ENCODE assay signal across 13 cellular contexts in genomic region chr20:47256665-47257236, GRCh38.
A peak's percentile ranks its signal among the peaks of the same experiment; 100 is the strongest.
DNase-seq lines count a peak whose midpoint lies in the region; ATAC-seq, FAIRE-seq and TF ChIP-seq lines count a peak whose summit lies in the region.
"Had no signal": no experiment of that assay in that cellular context is flagged by ENCODE, and none has a peak within 500 bp of the region (broad histone marks: within the 10 kb centered on the region; RNA-seq: fewer than 3 reads in every experiment).

No MANE protein-coding gene starts in this region.

- no peaks in the 10 kb centered on the region for H3K9me3 Mint-ChIP-seq in activated T-cell treated with anti-CD3 and anti-CD28 coated beads, Interleukin-2, amount 50 U/mL, for 24 hours

- no peaks in the 10 kb centered on the region for H3K27me3 Mint-ChIP-seq in activated T-cell treated with anti-CD3 and anti-CD28 coated beads, Interleukin-2, amount 50 U/mL, for 24 hours

- peaks cover 37% of the 10 kb centered on the region for H3K36me3 ChIP-seq in adipocyte (ENCODE audit: control insufficient read depth, insufficient read depth, low read length, severe bottlenecking)
- H3K36me3 ChIP-seq in stomach smooth muscle (ENCODE audit: control insufficient read depth in 2 of 2, insufficient read depth in 2 of 2, low read length in 2 of 2) = peaks cover 9 to 17% of the 10 kb centered on the region in 2 donors

- H3K4me3 ChIP-seq in adipocyte (ENCODE audit: low read length) (no peak overlapping the region), fibroblast of the aortic adventitia (ENCODE audit: low read depth, low read length) (no peak overlapping the region), stomach smooth muscle (ENCODE audit: low read length in 2 of 2) (peak overlapping the region in 1 of 2 donors; percentile 3)
- H3K4me3 ChIP-seq: spleen had no signal

- H3K27me3 ChIP-seq in adipocyte (replicated peaks; ENCODE audit: control insufficient read depth, insufficient read depth, low read length) (no peaks in the 10 kb centered on the region), stomach smooth muscle (ENCODE audit: control insufficient read depth in 1 of 2, insufficient read depth in 2 of 2, low read length in 2 of 2) (no peaks in the 10 kb centered on the region)
- H3K27me3 ChIP-seq: spleen had no signal

- H3K9ac ChIP-seq in adipocyte (ENCODE audit: low read length) = peak overlapping the region; percentile 24
- peak overlapping the region; percentile 42 to 43 for H3K9ac ChIP-seq in stomach smooth muscle (ENCODE audit: low read length in 2 of 2)

- peaks cover 33% of the 10 kb centered on the region for H3K4me1 Mint-ChIP-seq in activated T-cell treated with anti-CD3 and anti-CD28 coated beads, Interleukin-2, amount 50 U/mL, for 24 hours (ENCODE audit: low read depth)

- no peak for ATAC-seq in HG02678 (IDR thresholded peaks at IDR 0.05; ENCODE audit: unreplicated experiment)

- no peak overlapping the region for H3K27ac ChIP-seq in stomach smooth muscle (ENCODE audit: low read length)
- H3K27ac ChIP-seq: 22Rv1 had no signal

- H3K27ac Mint-ChIP-seq in activated T-cell treated with anti-CD3 and anti-CD28 coated beads, Interleukin-2, amount 50 U/mL, for 24 hours = peak overlapping the region; percentile 53

- H3K36me3 Mint-ChIP-seq in activated T-cell treated with anti-CD3 and anti-CD28 coated beads, Interleukin-2, amount 50 U/mL, for 24 hours (ENCODE audit: low read depth) = peaks cover 81% of the 10 kb centered on the region

- FAIRE-seq in frontal cortex (lab: Jason Lieb, UNC) = no peak

- no peak for TF ChIP-seq CTCF in fibroblast of the aortic adventitia (IDR thresholded peaks at IDR 0.05; ENCODE audit: insufficient read depth, low read length)

- H3K4me1 ChIP-seq in adipocyte (ENCODE audit: control insufficient read depth, insufficient read depth, low read length) = peaks cover 26% of the 10 kb centered on the region
- H3K4me1 ChIP-seq in stomach smooth muscle (ENCODE audit: control insufficient read depth, insufficient read depth, low read length) = peaks cover 15% of the 10 kb centered on the region

- H3K9me3 ChIP-seq in adipocyte (ENCODE audit: control insufficient read depth, low read length) (no peaks in the 10 kb centered on the region), stomach smooth muscle (ENCODE audit: control insufficient read depth in 2 of 2, low read length in 2 of 2) (no peaks in the 10 kb centered on the region)
- H3K9me3 ChIP-seq: spleen had no signal

- DNase-seq in activated T-cell treated with anti-CD3 and anti-CD28 coated beads, Interleukin-2, amount 50 U/mL, for 24 hours = no peak
- DNase-seq in activated T-cell treated with anti-CD3 and anti-CD28 coated beads for 4 hours = no peak
- no peak for DNase-seq in adipocyte (ENCODE audit: low read depth)
- DNase-seq in fibroblast of the aortic adventitia (ENCODE audit: low read depth) = peak; percentile 43
- no peak for DNase-seq in frontal cortex (ENCODE audit: low spot score in 2 of 2)
- no peak for DNase-seq in SHP77 (lab: John Stamatoyannopoulos, UW)
- DNase-seq: activated CD4-positive, CD25-positive, alpha-beta regulatory T cell treated with anti-CD3 and anti-CD28 coated beads, Interleukin-2, amount 50 U/mL, for 72 hours; DMS79; NCI-H2227 treated with DMSO at 0.1 percent for 48 hours; spleen had no signal

- no peak overlapping the region for H3K4me3 Mint-ChIP-seq in activated T-cell treated with anti-CD3 and anti-CD28 coated beads, Interleukin-2, amount 50 U/mL, for 24 hours
